Comparison of ENCODE assay signal across 8 cellular contexts in genomic region chr17:77451271-77451893, GRCh38.
DNase-seq lines count a peak whose midpoint lies in the region; TF ChIP-seq lines count a peak whose summit lies in the region.

No MANE protein-coding gene starts in this region.

- H3K4me1 ChIP-seq in mononuclear cell (ENCODE audit: insufficient read depth, low read length) = peaks cover 90% of the 10 kb centered on the region

- DNase-seq in NCI-H2227 (lab: John Stamatoyannopoulos, UW; ENCODE audit: unreplicated experiment) (peak; percentile 84), activated T-cell treated with anti-CD3 and anti-CD28 coated beads for 24 hours (ENCODE audit: low read depth) (peak; percentile 71), epithelial cell of proximal tubule (ENCODE audit: low read depth) (no peak), epidermal melanocyte (ENCODE audit: insufficient read length, low spot score) (no peak)

- TF ChIP-seq POLR2A in GM18526 (IDR thresholded peaks at IDR 0.05; ENCODE audit: extremely low read depth, insufficient read length) = peak; percentile 59

- TF ChIP-seq CTCF in 22Rv1 (IDR thresholded peaks at IDR 0.05) = no peak
- TF ChIP-seq CTCF in epithelial cell of proximal tubule (conservative IDR thresholded peaks at IDR 0.05; ENCODE audit: low read depth, low read length) = no peak

- no peaks in the 10 kb centered on the region for H3K9me3 ChIP-seq in mononuclear cell (ENCODE audit: low read depth, low read length)

- H3K4me3 ChIP-seq in epithelial cell of proximal tubule (ENCODE audit: low read depth, low read length) = peak overlapping the region; percentile 58
- peak overlapping the region; percentile 86 for H3K4me3 ChIP-seq in mononuclear cell (ENCODE audit: low read length)

- H3K27ac ChIP-seq in 22Rv1 (peak overlapping the region; percentile 52), temporal lobe (ENCODE audit: low read depth, low read length) (peak overlapping the region; percentile 91)

- no peaks in the 10 kb centered on the region for H3K27me3 ChIP-seq in mononuclear cell (ENCODE audit: insufficient read depth, low read length)

Comparison
In these comparisons a context has a peak if more than half of its experiments do, and no peak if none do; other contexts are left out.
1. DNase-seq: peak in NCI-H2227 (single experiment) and activated T-cell treated with anti-CD3 and anti-CD28 coated beads for 24 hours (single experiment); none in epithelial cell of proximal tubule (single experiment) and epidermal melanocyte (single experiment).